21 cellular contexts compared by ENCODE assay signal in the genomic region with DNA sequence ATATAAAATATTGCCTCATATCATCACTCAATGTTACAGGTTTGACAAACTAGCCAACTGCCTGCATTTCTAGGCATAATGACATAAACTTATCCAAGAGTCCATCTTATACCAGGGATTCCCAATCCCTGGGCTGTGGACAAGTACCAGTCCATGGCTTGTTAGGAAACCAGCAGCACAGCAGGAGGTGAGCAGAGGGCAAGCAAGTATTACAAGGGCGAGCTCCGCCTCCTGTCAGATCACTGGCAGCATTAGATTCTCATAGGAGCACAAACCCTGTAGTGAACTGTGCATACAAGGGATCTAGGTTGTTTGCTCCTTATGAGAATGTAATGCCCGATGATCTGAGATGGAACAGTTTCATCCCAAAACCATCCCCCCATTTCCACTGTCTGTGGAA.
"Had no signal": no experiment of that assay in that cellular context is flagged by ENCODE, and none has a peak within 500 bp of the region (broad histone marks: within the 10 kb centered on the region; RNA-seq: fewer than 3 reads in every experiment).

No MANE protein-coding gene starts in this region.

- ATAC-seq: effector memory CD8-positive, alpha-beta T cell; mucosa of descending colon; natural killer cell had no signal

- H3K9me3 ChIP-seq: mucosa of descending colon, tibial nerve had no signal

- H3K27ac ChIP-seq: epithelial cell of prostate, skin epidermis, tibial nerve had no signal

- H3K4me3 ChIP-seq: mucosa of descending colon, skin epidermis, tibial nerve had no signal

- H3K4me1 Mint-ChIP-seq: activated CD4-positive, alpha-beta T cell treated with anti-CD3 and anti-CD28 coated beads, Interleukin-2, amount 10 ng/mL, durations not matched to agents 7 days and 5 days; activated naive CD8-positive, alpha-beta T cell treated with anti-CD3 and anti-CD28 coated beads for 36 hours; natural killer cell had no signal

- H3K4me3 Mint-ChIP-seq: activated CD4-positive, alpha-beta T cell treated with anti-CD3 and anti-CD28 coated beads, Interleukin-2, amount 10 ng/mL, durations not matched to agents 7 days and 5 days; activated naive CD8-positive, alpha-beta T cell treated with anti-CD3 and anti-CD28 coated beads for 36 hours; activated T-helper 1 cell treated with anti-CD3 and anti-CD28 coated beads, Interleukin-12 subunit alpha, Interleukin-12 subunit beta, Interleukin-2, Interleukin-4 antibody, amounts not matched to agents 30 ng/mL and 10 ng/mL and 1 ng/mL, durations not matched to agents 14 hours and 24 hours and 36 hours; brain; dendritic cell treated with granulocyte-macrophage colony-stimulating factor and Interleukin-4, amounts not matched to agents 40 ng/mL and 50 ng/mL, for 4 days; effector memory CD8-positive, alpha-beta T cell; natural killer cell; T-helper 2 cell treated with Interferon-gamma antibody and Interleukin-4, amounts not matched to agents 5 μg/mL and 100 μg/mL, for 36 hours had no signal

- H3K27ac Mint-ChIP-seq: activated CD4-positive, alpha-beta T cell treated with anti-CD3 and anti-CD28 coated beads, Interleukin-2, amount 10 ng/mL, durations not matched to agents 7 days and 5 days; activated naive CD8-positive, alpha-beta T cell treated with anti-CD3 and anti-CD28 coated beads for 36 hours; activated T-helper 1 cell treated with anti-CD3 and anti-CD28 coated beads, Interleukin-12 subunit alpha, Interleukin-12 subunit beta, Interleukin-2, Interleukin-4 antibody, amounts not matched to agents 30 ng/mL and 10 ng/mL and 1 ng/mL, durations not matched to agents 14 hours and 24 hours and 36 hours; dendritic cell treated with granulocyte-macrophage colony-stimulating factor and Interleukin-4, amounts not matched to agents 40 ng/mL and 50 ng/mL, for 4 days; effector memory CD8-positive, alpha-beta T cell; natural killer cell; T-helper 2 cell treated with Interferon-gamma antibody and Interleukin-4, amounts not matched to agents 5 μg/mL and 100 μg/mL, for 36 hours had no signal

- H3K27me3 ChIP-seq: tibial nerve had no signal

- H3K36me3 ChIP-seq: tibial nerve had no signal

- FAIRE-seq: frontal cortex had no signal

- H3K9me3 Mint-ChIP-seq: activated CD4-positive, alpha-beta T cell treated with anti-CD3 and anti-CD28 coated beads, Interleukin-2, amount 10 ng/mL, durations not matched to agents 7 days and 5 days; activated naive CD8-positive, alpha-beta T cell treated with anti-CD3 and anti-CD28 coated beads for 36 hours; activated T-helper 1 cell treated with anti-CD3 and anti-CD28 coated beads, Interleukin-12 subunit alpha, Interleukin-12 subunit beta, Interleukin-2, Interleukin-4 antibody, amounts not matched to agents 30 ng/mL and 10 ng/mL and 1 ng/mL, durations not matched to agents 14 hours and 24 hours and 36 hours; brain; dendritic cell treated with granulocyte-macrophage colony-stimulating factor and Interleukin-4, amounts not matched to agents 40 ng/mL and 50 ng/mL, for 4 days; effector memory CD8-positive, alpha-beta T cell; natural killer cell; T-helper 2 cell treated with Interferon-gamma antibody and Interleukin-4, amounts not matched to agents 5 μg/mL and 100 μg/mL, for 36 hours had no signal

- H3K4me1 ChIP-seq: tibial nerve had no signal

- H3K27me3 Mint-ChIP-seq: activated CD4-positive, alpha-beta T cell treated with anti-CD3 and anti-CD28 coated beads, Interleukin-2, amount 10 ng/mL, durations not matched to agents 7 days and 5 days; activated naive CD8-positive, alpha-beta T cell treated with anti-CD3 and anti-CD28 coated beads for 36 hours; dendritic cell treated with granulocyte-macrophage colony-stimulating factor and Interleukin-4, amounts not matched to agents 40 ng/mL and 50 ng/mL, for 4 days had no signal

- H3K36me3 Mint-ChIP-seq: activated naive CD8-positive, alpha-beta T cell treated with anti-CD3 and anti-CD28 coated beads for 36 hours; brain; natural killer cell had no signal

- DNase-seq: activated CD4-positive, alpha-beta T cell treated with anti-CD3 and anti-CD28 coated beads, Interleukin-2, amount 10 ng/mL, durations not matched to agents 7 days and 5 days; activated naive CD8-positive, alpha-beta T cell treated with anti-CD3 and anti-CD28 coated beads for 36 hours; amygdala; cerebellar nuclear complex; effector memory CD8-positive, alpha-beta T cell; head of caudate nucleus; islet precursor cell; mucosa of descending colon; natural killer cell; stimulated activated CD4-positive, alpha-beta T cell treated with anti-CD3 and anti-CD28 coated beads, Interleukin-4, amount 100 ng/mL, for 4 hours; stimulated activated CD8-positive, alpha-beta memory T cell treated with anti-CD3 and anti-CD28 coated beads, Interleukin-4, amount 100 ng/mL, for 48 hours; stimulated activated naive CD4-positive, alpha-beta T cell treated with Interleukin-2 at 50 U/mL for 16 hours; SW 1271 had no signal
